1 cellular context compared by ENCODE assay signal in genomic region chr17:3888343-3889171, GRCh38.
TF ChIP-seq lines count a peak whose summit lies in the region.

No MANE protein-coding gene starts in this region.

TF ChIP-seq in K562, 482 proteins besides CTCF, POLR2A, EP300 and RAD21 (continued from another document and continues in another):
- TF ChIP-seq, protein P1, sequence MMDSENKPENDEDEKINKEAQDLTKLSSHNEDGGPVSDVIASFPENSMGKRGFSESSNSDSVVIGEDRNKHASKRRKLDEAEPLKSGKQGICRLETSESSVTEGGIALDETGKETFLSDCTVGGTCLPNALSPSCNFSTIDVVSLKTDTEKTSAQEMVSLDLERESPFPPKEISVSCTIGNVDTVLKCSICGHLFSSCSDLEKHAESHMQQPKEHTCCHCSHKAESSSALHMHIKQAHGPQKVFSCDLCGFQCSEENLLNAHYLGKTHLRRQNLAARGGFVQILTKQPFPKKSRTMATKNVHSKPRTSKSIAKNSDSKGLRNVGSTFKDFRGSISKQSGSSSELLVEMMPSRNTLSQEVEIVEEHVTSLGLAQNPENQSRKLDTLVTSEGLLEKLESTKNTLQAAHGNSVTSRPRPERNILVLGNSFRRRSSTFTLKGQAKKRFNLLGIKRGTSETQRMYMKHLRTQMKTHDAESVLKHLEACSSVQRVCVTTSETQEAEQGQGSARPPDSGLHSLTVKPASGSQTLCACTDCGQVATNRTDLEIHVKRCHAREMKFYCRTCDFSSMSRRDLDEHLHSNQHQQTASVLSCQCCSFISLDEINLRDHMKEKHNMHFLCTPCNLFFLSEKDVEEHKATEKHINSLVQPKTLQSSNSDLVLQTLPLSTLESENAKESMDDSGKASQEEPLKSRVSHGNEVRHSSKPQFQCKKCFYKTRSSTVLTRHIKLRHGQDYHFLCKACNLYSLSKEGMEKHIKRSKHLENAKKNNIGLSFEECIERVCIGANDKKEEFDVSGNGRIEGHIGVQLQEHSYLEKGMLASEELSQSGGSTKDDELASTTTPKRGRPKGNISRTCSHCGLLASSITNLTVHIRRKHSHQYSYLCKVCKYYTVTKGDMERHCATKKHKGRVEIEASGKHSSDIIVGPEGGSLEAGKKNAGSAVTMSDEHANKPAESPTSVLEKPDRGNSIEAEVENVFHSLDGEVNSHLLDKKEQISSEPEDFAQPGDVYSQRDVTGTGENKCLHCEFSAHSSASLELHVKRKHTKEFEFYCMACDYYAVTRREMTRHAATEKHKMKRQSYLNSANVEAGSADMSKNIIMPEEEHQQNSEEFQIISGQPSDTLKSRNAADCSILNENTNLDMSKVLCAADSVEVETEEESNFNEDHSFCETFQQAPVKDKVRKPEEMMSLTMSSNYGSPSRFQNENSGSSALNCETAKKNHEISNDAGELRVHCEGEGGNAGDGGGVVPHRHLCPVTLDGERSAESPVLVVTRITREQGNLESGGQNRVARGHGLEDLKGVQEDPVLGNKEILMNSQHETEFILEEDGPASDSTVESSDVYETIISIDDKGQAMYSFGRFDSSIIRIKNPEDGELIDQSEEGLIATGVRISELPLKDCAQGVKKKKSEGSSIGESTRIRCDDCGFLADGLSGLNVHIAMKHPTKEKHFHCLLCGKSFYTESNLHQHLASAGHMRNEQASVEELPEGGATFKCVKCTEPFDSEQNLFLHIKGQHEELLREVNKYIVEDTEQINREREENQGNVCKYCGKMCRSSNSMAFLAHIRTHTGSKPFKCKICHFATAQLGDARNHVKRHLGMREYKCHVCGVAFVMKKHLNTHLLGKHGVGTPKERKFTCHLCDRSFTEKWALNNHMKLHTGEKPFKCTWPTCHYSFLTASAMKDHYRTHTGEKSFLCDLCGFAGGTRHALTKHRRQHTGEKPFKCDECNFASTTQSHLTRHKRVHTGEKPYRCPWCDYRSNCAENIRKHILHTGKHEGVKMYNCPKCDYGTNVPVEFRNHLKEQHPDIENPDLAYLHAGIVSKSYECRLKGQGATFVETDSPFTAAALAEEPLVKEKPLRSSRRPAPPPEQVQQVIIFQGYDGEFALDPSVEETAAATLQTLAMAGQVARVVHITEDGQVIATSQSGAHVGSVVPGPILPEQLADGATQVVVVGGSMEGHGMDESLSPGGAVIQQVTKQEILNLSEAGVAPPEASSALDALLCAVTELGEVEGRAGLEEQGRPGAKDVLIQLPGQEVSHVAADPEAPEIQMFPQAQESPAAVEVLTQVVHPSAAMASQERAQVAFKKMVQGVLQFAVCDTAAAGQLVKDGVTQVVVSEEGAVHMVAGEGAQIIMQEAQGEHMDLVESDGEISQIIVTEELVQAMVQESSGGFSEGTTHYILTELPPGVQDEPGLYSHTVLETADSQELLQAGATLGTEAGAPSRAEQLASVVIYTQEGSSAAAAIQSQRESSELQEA (IDR thresholded peaks at IDR 0.05; ENCODE audit: low read depth): no peak
- no peak for TF ChIP-seq RAD51 (IDR thresholded peaks at IDR 0.05; ENCODE audit: borderline replicate concordance, low read depth)
- no peak for TF ChIP-seq ESRRA (IDR thresholded peaks at IDR 0.05; ENCODE audit: borderline replicate concordance, low read depth)
- TF ChIP-seq, protein P2, sequence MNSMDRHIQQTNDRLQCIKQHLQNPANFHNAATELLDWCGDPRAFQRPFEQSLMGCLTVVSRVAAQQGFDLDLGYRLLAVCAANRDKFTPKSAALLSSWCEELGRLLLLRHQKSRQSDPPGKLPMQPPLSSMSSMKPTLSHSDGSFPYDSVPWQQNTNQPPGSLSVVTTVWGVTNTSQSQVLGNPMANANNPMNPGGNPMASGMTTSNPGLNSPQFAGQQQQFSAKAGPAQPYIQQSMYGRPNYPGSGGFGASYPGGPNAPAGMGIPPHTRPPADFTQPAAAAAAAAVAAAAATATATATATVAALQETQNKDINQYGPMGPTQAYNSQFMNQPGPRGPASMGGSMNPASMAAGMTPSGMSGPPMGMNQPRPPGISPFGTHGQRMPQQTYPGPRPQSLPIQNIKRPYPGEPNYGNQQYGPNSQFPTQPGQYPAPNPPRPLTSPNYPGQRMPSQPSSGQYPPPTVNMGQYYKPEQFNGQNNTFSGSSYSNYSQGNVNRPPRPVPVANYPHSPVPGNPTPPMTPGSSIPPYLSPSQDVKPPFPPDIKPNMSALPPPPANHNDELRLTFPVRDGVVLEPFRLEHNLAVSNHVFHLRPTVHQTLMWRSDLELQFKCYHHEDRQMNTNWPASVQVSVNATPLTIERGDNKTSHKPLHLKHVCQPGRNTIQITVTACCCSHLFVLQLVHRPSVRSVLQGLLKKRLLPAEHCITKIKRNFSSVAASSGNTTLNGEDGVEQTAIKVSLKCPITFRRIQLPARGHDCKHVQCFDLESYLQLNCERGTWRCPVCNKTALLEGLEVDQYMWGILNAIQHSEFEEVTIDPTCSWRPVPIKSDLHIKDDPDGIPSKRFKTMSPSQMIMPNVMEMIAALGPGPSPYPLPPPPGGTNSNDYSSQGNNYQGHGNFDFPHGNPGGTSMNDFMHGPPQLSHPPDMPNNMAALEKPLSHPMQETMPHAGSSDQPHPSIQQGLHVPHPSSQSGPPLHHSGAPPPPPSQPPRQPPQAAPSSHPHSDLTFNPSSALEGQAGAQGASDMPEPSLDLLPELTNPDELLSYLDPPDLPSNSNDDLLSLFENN (IDR thresholded peaks at IDR 0.05; ENCODE audit: low read depth in 2 of 2, low read length in 2 of 2): no peak
- no peak for TF ChIP-seq CHD7 (IDR thresholded peaks at IDR 0.05; ENCODE audit: low read depth, low read length)
- no peak for TF ChIP-seq ARNT (IDR thresholded peaks at IDR 0.05)
- TF ChIP-seq, protein P3, sequence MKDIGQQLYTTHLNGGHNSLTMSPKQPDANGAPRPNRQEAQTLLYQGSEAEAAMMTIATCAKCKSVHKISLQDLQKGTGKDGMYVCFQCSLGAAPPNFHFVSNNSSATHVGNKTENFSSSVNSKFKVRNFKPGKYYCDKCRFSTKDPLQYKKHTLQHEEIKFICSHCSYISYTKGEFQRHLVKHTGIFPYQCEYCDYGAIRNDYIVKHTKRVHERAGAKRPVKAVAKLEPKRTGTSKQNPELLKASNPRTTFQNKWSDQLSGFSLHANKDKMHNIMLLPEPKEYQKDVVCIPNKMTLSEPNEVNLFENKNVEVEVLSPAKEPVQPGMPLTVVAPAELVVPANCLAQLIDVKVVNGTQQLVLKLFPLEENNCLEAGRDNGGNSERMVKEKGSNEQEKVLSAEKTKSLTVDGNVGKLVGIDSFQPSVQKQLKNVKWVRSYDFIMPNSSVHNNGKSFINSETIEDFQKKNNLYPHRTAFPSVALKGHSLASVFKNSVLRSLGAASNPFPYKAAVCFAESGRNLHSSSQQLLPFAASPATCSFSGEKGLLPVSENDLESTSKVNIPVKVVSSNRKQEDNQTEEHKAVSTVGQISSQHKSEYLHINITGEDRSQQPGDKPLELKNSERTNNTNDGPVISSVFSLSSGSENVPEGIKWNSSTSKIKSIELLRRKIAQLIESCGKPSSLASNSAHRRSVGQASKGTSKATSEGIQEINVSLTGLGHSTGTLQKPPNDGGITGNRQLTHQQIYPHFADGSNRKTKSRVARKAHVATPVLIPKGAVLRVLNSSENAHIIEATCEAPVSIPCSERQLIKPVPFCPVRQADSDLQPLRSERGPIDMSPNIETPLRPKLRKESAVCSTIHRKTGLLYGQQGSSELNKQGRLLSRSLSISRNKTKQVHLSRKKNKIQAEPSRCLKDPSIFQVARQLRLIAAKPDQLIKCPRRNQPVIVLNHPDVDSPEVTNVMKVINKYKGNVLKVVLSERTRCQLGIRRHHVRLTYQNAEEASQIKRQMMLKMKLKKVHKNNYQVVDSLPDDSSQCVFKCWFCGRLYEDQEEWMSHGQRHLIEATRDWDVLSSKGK (CRISPR knock-in tag; IDR thresholded peaks at IDR 0.05): no peak
- no peak for TF ChIP-seq HEY1 (CRISPR knock-in tag; IDR thresholded peaks at IDR 0.05; ENCODE audit: borderline replicate concordance)
- no peak for TF ChIP-seq MAFF (IDR thresholded peaks at IDR 0.05; ENCODE audit: low read length)
- peak; percentile 60; the same call in 1 of the 2 replicates for TF ChIP-seq DPF2 (IDR thresholded peaks at IDR 0.05)
- TF ChIP-seq ILK (tag; IDR thresholded peaks at IDR 0.05; ENCODE audit: borderline replicate concordance, low read depth): no peak
- no peak for TF ChIP-seq PHF20 (IDR thresholded peaks at IDR 0.05; ENCODE audit: partially characterized antibody)
- TF ChIP-seq FOSL1 (tag; conservative IDR thresholded peaks at IDR 0.05): peak; percentile 82
- TF ChIP-seq, protein P4, sequence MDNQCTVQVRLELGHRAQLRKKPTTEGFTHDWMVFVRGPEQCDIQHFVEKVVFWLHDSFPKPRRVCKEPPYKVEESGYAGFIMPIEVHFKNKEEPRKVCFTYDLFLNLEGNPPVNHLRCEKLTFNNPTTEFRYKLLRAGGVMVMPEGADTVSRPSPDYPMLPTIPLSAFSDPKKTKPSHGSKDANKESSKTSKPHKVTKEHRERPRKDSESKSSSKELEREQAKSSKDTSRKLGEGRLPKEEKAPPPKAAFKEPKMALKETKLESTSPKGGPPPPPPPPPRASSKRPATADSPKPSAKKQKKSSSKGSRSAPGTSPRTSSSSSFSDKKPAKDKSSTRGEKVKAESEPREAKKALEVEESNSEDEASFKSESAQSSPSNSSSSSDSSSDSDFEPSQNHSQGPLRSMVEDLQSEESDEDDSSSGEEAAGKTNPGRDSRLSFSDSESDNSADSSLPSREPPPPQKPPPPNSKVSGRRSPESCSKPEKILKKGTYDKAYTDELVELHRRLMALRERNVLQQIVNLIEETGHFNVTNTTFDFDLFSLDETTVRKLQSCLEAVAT (IDR thresholded peaks at IDR 0.05): no peak
- TF ChIP-seq ZSCAN32 (CRISPR knock-in tag; IDR thresholded peaks at IDR 0.05): no peak
- no peak for TF ChIP-seq RBM34 (IDR thresholded peaks at IDR 0.05; ENCODE audit: borderline replicate concordance, insufficient read depth, low read length)
- no peak for TF ChIP-seq ZNF589 (CRISPR knock-in tag; IDR thresholded peaks at IDR 0.05; ENCODE audit: low read depth)
- no peak for TF ChIP-seq NCOA2 (IDR thresholded peaks at IDR 0.05; ENCODE audit: partially characterized antibody in 2 of 2)
- TF ChIP-seq ZNF280B (CRISPR knock-in tag; IDR thresholded peaks at IDR 0.05): no peak
